Comparison of ENCODE assay signal across 1 cellular context in genomic region chr2:219199470-219200211, GRCh38.
A peak's percentile ranks its signal among the peaks of the same experiment; 100 is the strongest.
TF ChIP-seq lines count a peak whose summit lies in the region.

No MANE protein-coding gene starts in this region.

TF ChIP-seq in HepG2, 621 proteins besides CTCF, POLR2A, EP300 and RAD21:
- TF ChIP-seq REPIN1 (CRISPR knock-in tag; IDR thresholded peaks at IDR 0.05; ENCODE audit: borderline replicate concordance, low read depth) (no peak), MTERF4 (CRISPR knock-in tag; IDR thresholded peaks at IDR 0.05) (no peak), E2F1 (CRISPR knock-in tag; IDR thresholded peaks at IDR 0.05) (no peak), HOXA3 (CRISPR knock-in tag; IDR thresholded peaks at IDR 0.05) (no peak), SOX6 (IDR thresholded peaks at IDR 0.05) (no peak), SOX6 (CRISPR knock-in tag; IDR thresholded peaks at IDR 0.05) (no peak), HMGXB4 (CRISPR knock-in tag; IDR thresholded peaks at IDR 0.05; ENCODE audit: borderline replicate concordance in 1 of 2, low read depth in 1 of 2) (no peak), MAF1 (CRISPR knock-in tag; IDR thresholded peaks at IDR 0.05; ENCODE audit: borderline replicate concordance) (no peak), TRIM22 (IDR thresholded peaks at IDR 0.05) (no peak), MED1 (CRISPR knock-in tag; IDR thresholded peaks at IDR 0.05) (0 out of 2 replicates have a peak, but pooled peaks have one; percentile 17), ZHX2 (IDR thresholded peaks at IDR 0.05; ENCODE audit: low read depth) (no peak), ZHX2 (CRISPR knock-in tag; IDR thresholded peaks at IDR 0.05; ENCODE audit: borderline replicate concordance) (no peak), ZNF407 (CRISPR knock-in tag; IDR thresholded peaks at IDR 0.05; ENCODE audit: not compliant biosample characterization) (peak; percentile 38), THAP7 (CRISPR knock-in tag; IDR thresholded peaks at IDR 0.05) (no peak)
